16 cellular contexts compared by ENCODE assay signal in the genomic region with DNA sequence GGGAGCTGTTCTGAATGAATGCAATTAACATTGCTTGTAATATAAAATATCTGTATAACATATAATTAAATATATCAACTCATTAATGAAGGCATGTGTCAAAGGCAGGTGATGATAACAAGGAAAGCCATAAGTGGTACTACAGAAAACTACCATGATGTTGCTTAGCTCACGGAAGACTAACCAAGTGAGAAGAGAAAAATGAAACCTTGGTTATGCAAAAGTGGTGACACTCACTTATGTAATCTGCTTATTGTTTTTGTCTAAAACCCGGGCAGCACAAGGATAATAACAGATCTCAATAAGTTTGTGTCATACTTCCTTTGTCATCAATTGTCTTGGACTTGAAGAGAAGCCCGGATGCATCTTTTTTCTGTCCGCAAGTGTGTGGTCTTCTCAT.
DNase-seq lines count a peak whose midpoint lies in the region; ATAC-seq and FAIRE-seq lines count a peak whose summit lies in the region.
"Had no signal": no experiment of that assay in that cellular context is flagged by ENCODE, and none has a peak within 500 bp of the region (broad histone marks: within the 10 kb centered on the region; RNA-seq: fewer than 3 reads in every experiment).

No MANE protein-coding gene starts in this region.

- DNase-seq in activated CD8-positive, alpha-beta memory T cell treated with anti-CD3 and anti-CD28 coated beads, Interleukin-2, amount 50 U/mL, for 4 hours, result no peak
- DNase-seq: Calu3; CD8-positive, alpha-beta T cell; DMS53; DND-41; EL; HCEC 1CT; Kasumi-1; KG1 had no signal

- ATAC-seq in GM18502 (IDR thresholded peaks at IDR 0.05; ENCODE audit: poor library complexity, unreplicated experiment), result peak; percentile 58
- peak; percentile 62 for ATAC-seq in GM21360 (IDR thresholded peaks at IDR 0.05; ENCODE audit: unreplicated experiment)
- ATAC-seq in HG02759 (IDR thresholded peaks at IDR 0.05; ENCODE audit: unreplicated experiment), result no peak
- no peak for ATAC-seq in GM21515 (IDR thresholded peaks at IDR 0.05; ENCODE audit: unreplicated experiment)
- ATAC-seq: CD8-positive, alpha-beta T cell; GM23338 had no signal

- FAIRE-seq in colon (lab: Jason Lieb, UNC), result peak; percentile 82
- FAIRE-seq: H54 had no signal

Comparison
In these comparisons a context has a peak if more than half of its experiments do, and no peak if none do; other contexts are left out.
1. ATAC-seq: peak in GM18502 (single experiment) and GM21360 (single experiment); none in HG02759 (single experiment) and GM21515 (single experiment).